ENCODE assay signal across 18 cellular contexts in the genomic region with DNA sequence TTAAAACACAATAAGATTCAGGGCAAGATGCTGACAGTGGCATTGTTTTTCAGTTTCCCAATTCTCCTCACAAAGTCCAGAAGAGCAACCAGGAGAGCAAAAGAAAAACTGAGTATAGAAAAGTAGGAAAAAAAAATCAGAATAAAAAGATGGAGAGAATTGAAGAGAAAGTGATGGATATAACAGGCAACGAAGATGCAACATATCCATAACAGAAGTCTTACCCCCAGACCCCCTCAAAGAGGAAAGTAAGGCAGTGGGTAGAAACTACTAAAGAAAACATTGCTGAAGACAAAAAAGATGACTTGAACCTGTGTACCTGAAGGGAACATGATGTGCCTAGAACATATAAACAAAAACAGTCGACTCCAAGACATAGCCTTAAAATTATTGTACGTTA. TPM values are rescaled to one million over a fixed set of nuclear protein-coding genes. Genes with fewer than 3 reads are reported as not detected.
A peak's percentile ranks its signal among the peaks of the same experiment; 100 is the strongest.
DNase-seq lines count a peak whose midpoint lies in the region; ATAC-seq and TF ChIP-seq lines count a peak whose summit lies in the region.
"Had no signal": no experiment of that assay in that cellular context is flagged by ENCODE, and none has a peak within 500 bp of the region (broad histone marks: within the 10 kb centered on the region; RNA-seq: fewer than 3 reads in every experiment).

No MANE protein-coding gene starts in this region.

- H3K4me1 Mint-ChIP-seq in stimulated activated naive B cell treated with anti-CD40 and anti-IgM and Interleukin-4, amounts not matched to agents 10 μg/mL and 1 μg/mL and 100 μg/mL, for 72 hours, result peaks cover 53 to 90% of the 10 kb centered on the region in 2 donors
- H3K4me1 Mint-ChIP-seq: CD14-positive monocyte; CD4-positive, alpha-beta memory T cell had no signal

- H3F3A ChIP-seq in SU-DHL-6 (ENCODE audit: insufficient read depth), result peaks cover 58% of the 10 kb centered on the region

- TF ChIP-seq EP300 in stomach (IDR thresholded peaks at IDR 0.05), result no peak

- no peaks in the 10 kb centered on the region for H4K20me1 ChIP-seq in BLaER1
- no peaks in the 10 kb centered on the region for H4K20me1 ChIP-seq in SU-DHL-6 (ENCODE audit: low read depth, low read length)

- POLR2A ChIA-PET in HEK293 (lab: Yijun Ruan, JAX), result no interaction called here

- H3K27me3 ChIP-seq in BLaER1 (no peaks in the 10 kb centered on the region), SU-DHL-6 (ENCODE audit: low read length) (no peaks in the 10 kb centered on the region), stomach (peaks cover 0 to 32% (median 4%) of the 10 kb centered on the region in 3 donors)

- 72 to 85% (median 79%) methylated on average over 3 of the region's 3 CpGs for WGBS in stomach, 5 donors

- H3K4me3 ChIP-seq in BLaER1 (peak overlapping the region; percentile 22; the same call in 1 of the 2 replicates), HEK293 (ENCODE audit: low read depth, low read length) (no peak overlapping the region), SU-DHL-6 (ENCODE audit: insufficient read depth, low read length, poor library complexity, severe bottlenecking) (no peak overlapping the region), stomach (no peak overlapping the region)

- H3K27me3 Mint-ChIP-seq in stimulated activated naive B cell treated with anti-CD40 and anti-IgM and Interleukin-4, amounts not matched to agents 10 μg/mL and 1 μg/mL and 100 μg/mL, for 72 hours, result no peaks in the 10 kb centered on the region

- TF ChIP-seq POLR2A in stomach (IDR thresholded peaks at IDR 0.05), result no peak

- H3K36me3 Mint-ChIP-seq in stimulated activated naive B cell treated with anti-CD40 and anti-IgM and Interleukin-4, amounts not matched to agents 10 μg/mL and 1 μg/mL and 100 μg/mL, for 72 hours, result peaks cover 2 to 8% of the 10 kb centered on the region in 2 donors
- H3K36me3 Mint-ChIP-seq: CD14-positive monocyte; CD4-positive, alpha-beta memory T cell had no signal

- no peak overlapping the region for H2AFZ ChIP-seq in SU-DHL-6 (ENCODE audit: low read depth, low read length, severe bottlenecking)

- peak overlapping the region; percentile 91 for H3K4me2 ChIP-seq in BLaER1
- H3K4me2 ChIP-seq in SU-DHL-6 (ENCODE audit: low read depth, low read length, poor library complexity, severe bottlenecking), result no peak overlapping the region

- H3K9me3 ChIP-seq in BLaER1, result no peaks in the 10 kb centered on the region
- H3K9me3 ChIP-seq in HEK293 (ENCODE audit: control insufficient read depth, insufficient read depth, low read depth, low read length), result no peaks in the 10 kb centered on the region
- H3K9me3 ChIP-seq in SU-DHL-6 (ENCODE audit: insufficient read depth, low read length), result no peaks in the 10 kb centered on the region
- H3K9me3 ChIP-seq in stomach, result no peaks in the 10 kb centered on the region
- H3K9me3 ChIP-seq: BE2C had no signal

- no peak for DNase-seq in stimulated activated naive B cell treated with anti-CD40 and anti-IgM and Interleukin-4, amounts not matched to agents 10 μg/mL and 1 μg/mL and 100 μg/mL, for 72 hours
- DNase-seq in stimulated activated CD4-positive, alpha-beta T cell treated with anti-CD3 and anti-CD28 coated beads, Interleukin-2, amount 100 ng/mL, for 48 hours, result no peak
- DNase-seq in epidermal melanocyte (ENCODE audit: insufficient read length, low spot score) (no peak), stomach (no peak)
- DNase-seq: BE2C; CD4-positive, alpha-beta memory T cell; DMS153; DMS79; GDM1; GOT3; H7; IMR-90 had no signal

- peak overlapping the region in 1 of 2 donors; percentile 41 for H3K4me3 Mint-ChIP-seq in stimulated activated naive B cell treated with anti-CD40 and anti-IgM and Interleukin-4, amounts not matched to agents 10 μg/mL and 1 μg/mL and 100 μg/mL, for 72 hours
- H3K4me3 Mint-ChIP-seq: CD14-positive monocyte; CD4-positive, alpha-beta memory T cell had no signal

- H3K27ac ChIP-seq in BLaER1, result peak overlapping the region; percentile 97
- H3K27ac ChIP-seq in HEK293 (ENCODE audit: extremely low read depth, low read depth, low read length), result no peak overlapping the region
- H3K27ac ChIP-seq in SU-DHL-6 (ENCODE audit: low read depth, low read length), result peak overlapping the region; percentile 16; the same call in 1 of the 2 replicates
- H3K27ac ChIP-seq in stomach, result no peak overlapping the region

- no peaks in the 10 kb centered on the region for H3K9me3 Mint-ChIP-seq in stimulated activated naive B cell treated with anti-CD40 and anti-IgM and Interleukin-4, amounts not matched to agents 10 μg/mL and 1 μg/mL and 100 μg/mL, for 72 hours
- H3K9me3 Mint-ChIP-seq: CD4-positive, alpha-beta memory T cell had no signal

- no peaks in the 10 kb centered on the region for H3K36me3 ChIP-seq in BLaER1
- H3K36me3 ChIP-seq in HEK293 (ENCODE audit: control insufficient read depth in 2 of 2, insufficient read depth in 1 of 2, low read length in 2 of 2), result no peaks in the 10 kb centered on the region
- no peaks in the 10 kb centered on the region for H3K36me3 ChIP-seq in SU-DHL-6 (ENCODE audit: low read length)
- H3K36me3 ChIP-seq in stomach, result no peaks in the 10 kb centered on the region
- H3K36me3 ChIP-seq: BE2C had no signal

- no peak for ATAC-seq in stimulated activated naive B cell treated with anti-CD40 and anti-IgM and Interleukin-4, amounts not matched to agents 10 μg/mL and 1 μg/mL and 100 μg/mL, for 72 hours (replicated peaks)
- ATAC-seq: HCT116 had no signal

- intact Hi-C loops in stomach (cut with DNase I; ENCODE audit: low total_unique reads), result no loop called here

- H3K4me1 ChIP-seq in BLaER1 (peaks cover 99% of the 10 kb centered on the region), HEK293 (ENCODE audit: control insufficient read depth, insufficient read depth, low read length) (peaks cover 19% of the 10 kb centered on the region), stomach (no peaks in the 10 kb centered on the region)
- H3K4me1 ChIP-seq: BE2C had no signal

- H3K9me2 ChIP-seq in SU-DHL-6 (replicated peaks; ENCODE audit: insufficient read depth, low read length), result no peaks in the 10 kb centered on the region

- CTCF ChIA-PET in HEK293 (lab: Yijun Ruan, JAX), result no interaction called here

- H3K27ac Mint-ChIP-seq in stimulated activated naive B cell treated with anti-CD40 and anti-IgM and Interleukin-4, amounts not matched to agents 10 μg/mL and 1 μg/mL and 100 μg/mL, for 72 hours, result peak overlapping the region; percentile 48
- H3K27ac Mint-ChIP-seq: CD14-positive monocyte; CD4-positive, alpha-beta memory T cell had no signal

- TF ChIP-seq CTCF in HEK293 (tag by site-specific recombination; IDR thresholded peaks at IDR 0.05) (no peak), SU-DHL-6 (IDR thresholded peaks at IDR 0.05; ENCODE audit: insufficient read depth, low read length, poor library complexity, severe bottlenecking) (no peak), stomach (IDR thresholded peaks at IDR 0.05) (no peak)

- H3K79me2 ChIP-seq in SU-DHL-6 (ENCODE audit: insufficient read depth, low read length), result no peaks in the 10 kb centered on the region

- H3K9ac ChIP-seq in BLaER1 (peak overlapping the region; percentile 39; the same call in 1 of the 2 replicates), SU-DHL-6 (ENCODE audit: low read length) (no peak overlapping the region)

TF ChIP-seq in HEK293, 187 proteins besides CTCF, POLR2A, EP300 and RAD21:
- TF ChIP-seq ZNF791 (tag by site-specific recombination; IDR thresholded peaks at IDR 0.05) (no peak), ZNF133 (tag by site-specific recombination; IDR thresholded peaks at IDR 0.05) (peak; percentile 91), YY2 (tag by site-specific recombination; IDR thresholded peaks at IDR 0.05) (no peak), ZNF549 (tag by site-specific recombination; IDR thresholded peaks at IDR 0.05) (no peak)

RNA-seq across cellular contexts. Expression of a gene that starts 10.6 kb away (rescaled TPM):
- total RNA-seq in stomach, result 1 to 10 TPM in 1 of 5 donors, not detected in 4; 3.9 TPM
- 1 to 10 TPM in 1 of 3 donors, not detected in 2; 6.5 TPM for polyA plus RNA-seq in stomach
- total RNA-seq: A172; CD4-positive, alpha-beta memory T cell; H7; IMR-90 had no signal
- polyA plus RNA-seq: IMR-90 had no signal

RNA-seq across cellular contexts. Expression of a gene that starts 17.1 kb away (rescaled TPM):
- total RNA-seq in stomach, result under 1 TPM in 1 of 5 donors, not detected in 4; 0.37 TPM
- polyA plus RNA-seq in stomach, result not detected
- total RNA-seq: A172; CD4-positive, alpha-beta memory T cell; IMR-90 had no signal
- polyA plus RNA-seq: CD14-positive monocyte; CD4-positive, alpha-beta memory T cell; IMR-90 had no signal

Comparison
In these comparisons a context has a peak if more than half of its experiments do, and no peak if none do; other contexts are left out.
1. H3K27ac ChIP-seq: peak in BLaER1 (single experiment) and SU-DHL-6 (single experiment); none in HEK293 (single experiment) and stomach (0 of 5).